ENCODE assay signal across 8 cellular contexts in the genomic region with DNA sequence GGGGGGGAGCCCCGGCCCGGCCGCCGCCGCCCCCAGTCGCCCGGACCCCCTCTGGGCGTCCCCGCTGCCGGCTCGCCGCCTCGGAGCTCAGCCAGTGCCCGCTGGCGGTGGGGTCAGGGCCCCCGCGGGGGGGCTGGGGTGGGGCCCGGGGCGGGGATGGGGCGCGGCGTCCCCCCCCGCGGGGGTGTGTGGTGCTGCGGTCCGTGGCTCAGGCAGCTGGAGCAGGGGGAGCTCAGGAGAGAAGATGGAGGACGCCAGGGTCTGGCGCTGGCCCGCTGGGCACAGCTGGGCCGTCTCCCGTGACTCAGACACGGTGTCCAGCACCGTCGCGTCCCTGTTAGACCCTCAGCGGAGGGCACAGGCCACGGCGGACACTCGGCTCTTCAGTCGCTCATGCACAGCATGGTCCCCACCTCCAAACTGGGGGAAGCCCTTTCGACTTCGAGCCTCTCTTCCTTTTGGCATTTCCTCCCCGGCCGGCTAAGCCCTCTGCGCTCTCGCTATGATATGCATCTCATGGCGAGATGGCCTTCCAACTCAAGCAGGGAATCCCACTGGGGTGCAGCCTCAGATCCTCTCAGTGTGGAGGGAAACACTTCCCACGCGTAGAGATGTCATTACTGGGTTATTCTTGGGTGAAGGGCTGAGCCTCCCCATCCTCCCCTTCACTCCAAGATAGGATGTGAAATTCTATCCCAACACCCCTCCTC. TPM values are rescaled to one million over a fixed set of nuclear protein-coding genes. Genes with fewer than 3 reads are reported as not detected.
A peak's percentile ranks its signal among the peaks of the same experiment; 100 is the strongest.
DNase-seq lines count a peak whose midpoint lies in the region; ATAC-seq, FAIRE-seq and TF ChIP-seq lines count a peak whose summit lies in the region.

No MANE protein-coding gene starts in this region.

- no peak overlapping the region for H2BK20ac ChIP-seq in H1 (ENCODE audit: low read length)

- H3K27ac ChIP-seq in AG04450 (ENCODE audit: low read depth, low read length): peak overlapping the region; percentile 71
- H3K27ac ChIP-seq in H1 (ENCODE audit: low read depth, low read length): peak overlapping the region; percentile 89

- peak overlapping the region; percentile 67 to 89 (median 81) for H3K9ac ChIP-seq in H1 (replicated peaks in 1 of 4; ENCODE audit: extremely low read depth in 1 of 4, low read depth in 3 of 4, low read length in 3 of 4)

- peak overlapping the region; percentile 93 for H4K5ac ChIP-seq in H1 (ENCODE audit: insufficient read length, low read depth, low read length)

- peak; percentile 75 to 90 for TF ChIP-seq POLR2A in H1 (IDR thresholded peaks at IDR 0.05; ENCODE audit: control extremely low read depth in 1 of 2, low read depth in 2 of 2, low read length in 2 of 2)

- TF ChIP-seq EP300 in H1 (IDR thresholded peaks at IDR 0.05; ENCODE audit: borderline replicate concordance in 1 of 2, low read depth in 2 of 2, low read length in 2 of 2): 0 out of 3 replicates have a peak, but pooled peaks of 1 of the 2 experiments have one; percentile 22

- H3K4me2 ChIP-seq in H1 (ENCODE audit: insufficient read depth in 1 of 2, low read depth in 2 of 2, low read length in 2 of 2): peak overlapping the region; percentile 94 to 100

- ATAC-seq in GM18511 (IDR thresholded peaks at IDR 0.05; ENCODE audit: unreplicated experiment): peak; percentile 79
- ATAC-seq in HG02943 (IDR thresholded peaks at IDR 0.05; ENCODE audit: low read depth, unreplicated experiment): peak; percentile 53
- peak; percentile 77 to 82 for ATAC-seq in activated CD4-positive, CD25-positive, alpha-beta regulatory T cell treated with anti-CD3 and anti-CD28 coated beads, Interleukin-2, amount 50 U/mL, for 24 hours
- ATAC-seq in stimulated activated effector memory CD8-positive, alpha-beta T cell treated with anti-CD3 and anti-CD28 coated beads, Interleukin-12 subunit alpha, Interleukin-12 subunit beta, amount 100 ng/mL, for 72 hours: peak; percentile 83

- H2BK5ac ChIP-seq in H1 (ENCODE audit: low read depth, low read length): peak overlapping the region; percentile 73; the same call in 1 of the 2 replicates

- TF ChIP-seq CTCF in AG04450 (IDR thresholded peaks at IDR 0.05; ENCODE audit: low read depth, low read length) (no peak), H1 (IDR thresholded peaks at IDR 0.05; ENCODE audit: control extremely low read depth in 1 of 3, insufficient read depth in 1 of 3, low read depth in 1 of 3, low read length in 3 of 3) (no peak)

- H3K9me3 ChIP-seq in AG04450 (ENCODE audit: control insufficient read depth, insufficient read depth, low read length): no peaks in the 10 kb centered on the region; the same call in 1 of the 2 replicates
- no peaks in the 10 kb centered on the region for H3K9me3 ChIP-seq in H1 (ENCODE audit: insufficient read depth in 2 of 2, low read depth in 1 of 2, low read length in 1 of 2)

- H3K27me3 ChIP-seq in AG04450 (ENCODE audit: control insufficient read depth, insufficient read depth, low read length): no peaks in the 10 kb centered on the region
- H3K27me3 ChIP-seq in H1 (replicated peaks in 1 of 4; ENCODE audit: control insufficient read depth in 3 of 4, extremely low read depth in 1 of 4, insufficient read depth in 3 of 4, low read length in 3 of 4): no peaks in the 10 kb centered on the region

- H2AFZ ChIP-seq in H1 (ENCODE audit: low read length): peak overlapping the region; percentile 64; the same call in 1 of the 2 replicates

- CTCF ChIA-PET in AG04450 (lab: Charles Lee): interaction anchor here (3.7 to 4.1 kb wide), 2 partner anchors 11 to 132 kb away, joined by 36 to 70 read pairs; no protein-coding TSS in a partner anchor
- CTCF ChIA-PET in H1 (lab: Charles Lee; ENCODE audit: partially characterized antibody): interaction anchor here (1.0 to 4.1 kb wide), 2 partner anchors 11 to 129 kb away, joined by 6 to 43 read pairs; no protein-coding TSS in a partner anchor

- H3K23ac ChIP-seq in H1 (ENCODE audit: insufficient read length): no peak overlapping the region

- no peak overlapping the region for H2BK15ac ChIP-seq in H1 (ENCODE audit: low read length)

- H4K91ac ChIP-seq in H1 (replicated peaks; ENCODE audit: insufficient read length, low read length): peak overlapping the region; percentile 99

- peak overlapping the region; percentile 96 for H3K27ac Mint-ChIP-seq in stimulated activated effector memory CD8-positive, alpha-beta T cell treated with anti-CD3 and anti-CD28 coated beads, Interleukin-12 subunit alpha, Interleukin-12 subunit beta, amount 100 ng/mL, for 72 hours

- H3K23me2 ChIP-seq in H1 (ENCODE audit: low read depth, low read length): peaks cover 9% of the 10 kb centered on the region

- WGBS in H1 (ENCODE audit: extremely low coverage in 1 of 2, insufficient coverage in 1 of 2, insufficient read length in 1 of 2, insufficient replicate concordance in 2 of 2, low coverage in 1 of 2, low lambda C conversion rate in 2 of 2, missing lambda C conversion rate in 1 of 2), 2 experiments: 6% methylated on average over 20 of the region's 49 CpGs; no CpG with 5 or more reads in 1 of the 2 experiments

- peaks cover 0 to 8% of the 10 kb centered on the region in 2 experiments for H4K20me1 ChIP-seq in H1 (replicated peaks in 1 of 2; ENCODE audit: control insufficient read depth in 1 of 2, insufficient read depth in 2 of 2, low read length in 2 of 2)

- peak overlapping the region; percentile 79 for H3K4me3 ChIP-seq in AG04450 (ENCODE audit: low read depth, low read length)
- H3K4me3 ChIP-seq in H1 (ENCODE audit: extremely low read depth in 1 of 4, insufficient read depth in 2 of 4, low read depth in 3 of 4, low read length in 4 of 4): peak overlapping the region; percentile 70 to 95 (median 86)

- no peak overlapping the region for H2BK120ac ChIP-seq in H1 (replicated peaks; ENCODE audit: low read depth, low read length)

- peak overlapping the region; percentile 9 for H3K14ac ChIP-seq in H1 (ENCODE audit: insufficient read length)

- H3K79me1 ChIP-seq in H1 (ENCODE audit: low read depth, low read length): peaks cover 3% of the 10 kb centered on the region; the same call in 1 of the 2 replicates

- H3K36me3 Mint-ChIP-seq in stimulated activated effector memory CD8-positive, alpha-beta T cell treated with anti-CD3 and anti-CD28 coated beads, Interleukin-12 subunit alpha, Interleukin-12 subunit beta, amount 100 ng/mL, for 72 hours: peaks cover 38% of the 10 kb centered on the region

- peaks cover 0 to 2% (median 1%) of the 10 kb centered on the region in 4 experiments; a peak in 4 of 7 replicates for H3K4me1 ChIP-seq in H1 (replicated peaks in 1 of 4; ENCODE audit: control insufficient read depth in 3 of 4, insufficient read depth in 4 of 4, low read length in 3 of 4)

- peak overlapping the region; percentile 91 for H3K4me3 Mint-ChIP-seq in stimulated activated effector memory CD8-positive, alpha-beta T cell treated with anti-CD3 and anti-CD28 coated beads, Interleukin-12 subunit alpha, Interleukin-12 subunit beta, amount 100 ng/mL, for 72 hours

- H3K18ac ChIP-seq in H1 (ENCODE audit: extremely low read depth, low read length): peak overlapping the region; percentile 93; the same call in 1 of the 2 replicates

- DNase-seq in AG04450 (ENCODE audit: low read depth, low spot score) (no peak), NCI-H2171 treated with DMSO at 0.1 percent for 48 hours (lab: John Stamatoyannopoulos, UW) (peak; percentile 76), H1 (ENCODE audit: low read depth in 1 of 2, low spot score in 2 of 2) (peak in 1 of 2 experiments; percentile 83), medulla oblongata (ENCODE audit: extremely low spot score) (peak; percentile 62)
- DNase-seq in stimulated activated effector memory CD8-positive, alpha-beta T cell treated with anti-CD3 and anti-CD28 coated beads, Interleukin-12 subunit alpha, Interleukin-12 subunit beta, amount 100 ng/mL, for 72 hours (ENCODE audit: low spot score in 2 of 2): peak; percentile 73 to 87

- TF ChIP-seq RAD21 in H1 (IDR thresholded peaks at IDR 0.05 in 1 of 2, conservative IDR thresholded peaks at IDR 0.05 in 1 of 2; ENCODE audit: low read depth in 2 of 2, low read length in 2 of 2): no peak

- peaks cover 0 to 36% of the 10 kb centered on the region in 2 experiments; a peak in 3 of 4 replicates for H3K79me2 ChIP-seq in H1 (ENCODE audit: control insufficient read depth in 1 of 2, insufficient read depth in 2 of 2, low read length in 2 of 2)

- H3K36me3 ChIP-seq in H1 (ENCODE audit: control insufficient read depth in 2 of 4, insufficient read depth in 4 of 4, low read length in 3 of 4): no peaks in the 10 kb centered on the region; a peak in 2 of 8 replicates

- no peak for FAIRE-seq in H1 (lab: Jason Lieb, UNC)

- H3K4ac ChIP-seq in H1 (replicated peaks; ENCODE audit: insufficient read length, low read depth, low read length): peak overlapping the region; percentile 82

- POLR2A ChIA-PET in AG04450 (lab: Yijun Ruan, JAX) (interaction anchor here (0.6 to 2.1 kb wide), 12 partner anchors 10 to 138 kb away, joined by 3 to 11 read pairs (median 5); a partner anchor contains a TSS), H1 (lab: Charles Lee; ENCODE audit: partially characterized antibody) (interaction anchor here (0.7 to 28.0 kb wide), 13 partner anchors 8 to 192 kb away, joined by 3 to 672 read pairs (median 4); a partner anchor contains a TSS)

- no peaks in the 10 kb centered on the region for H3K9me3 Mint-ChIP-seq in stimulated activated effector memory CD8-positive, alpha-beta T cell treated with anti-CD3 and anti-CD28 coated beads, Interleukin-12 subunit alpha, Interleukin-12 subunit beta, amount 100 ng/mL, for 72 hours

- no peak overlapping the region for H2BK12ac ChIP-seq in H1 (ENCODE audit: low read depth, low read length)

- peak overlapping the region; percentile 45; the same call in 1 of the 2 replicates for H2AK5ac ChIP-seq in H1 (ENCODE audit: low read depth, low read length)

- peak overlapping the region; percentile 79 for H3K56ac ChIP-seq in H1 (replicated peaks; ENCODE audit: insufficient read length, low read depth, low read length)

- H3K4me1 Mint-ChIP-seq in stimulated activated effector memory CD8-positive, alpha-beta T cell treated with anti-CD3 and anti-CD28 coated beads, Interleukin-12 subunit alpha, Interleukin-12 subunit beta, amount 100 ng/mL, for 72 hours: peaks cover 43% of the 10 kb centered on the region

- H4K8ac ChIP-seq in H1 (ENCODE audit: extremely low read depth, insufficient read depth, low read length): peak overlapping the region; percentile 94

RNA-seq across cellular contexts. Expression of a gene that starts 0.4 kb away (rescaled TPM):
- polyA plus RNA-seq in AG04450 (2011; rRNA removed) (34.2 and 38.9 TPM in 2 replicates), H1 (2011; rRNA removed) (21.5 and 28.9 TPM in 2 replicates)
- 65.1 and 68.2 TPM in 2 replicates for polyA minus RNA-seq in AG04450 (2011; rRNA and poly(A)+ RNA removed)
- 56.7 and 61.9 TPM in 2 replicates for total RNA-seq in H1 (2021; fragmentation: NEBNext Ultra II Directional; extraction: Animal tissue kit (Norgen Biotek cat#: 25700))
- polyA plus RNA-seq in H1 (2011; cell fraction: cytosol; rRNA removed): 25.3 TPM
- 29.8 TPM for polyA plus RNA-seq in H1 (2011; cell fraction: nucleus; rRNA removed)
- 33.3 to 43.5 TPM (median 39.8 TPM) in 4 replicates for polyA plus RNA-seq in H1 (2012, experiment 1 of 2)
- 5.7 TPM for polyA plus RNA-seq in H1 (2012, experiment 2 of 2)
- polyA plus RNA-seq in H1 (2013, experiment 1 of 2): 39.2 TPM
- polyA plus RNA-seq in H1 (2013, experiment 2 of 2): 38.4 TPM
- polyA minus RNA-seq in H1 (2011; rRNA and poly(A)+ RNA removed): 81.4 and 108 TPM in 2 replicates
- polyA minus RNA-seq in H1 (2011; cell fraction: cytosol; rRNA and poly(A)+ RNA removed): 35.6 TPM
- polyA minus RNA-seq in H1 (2011; cell fraction: nucleus; rRNA and poly(A)+ RNA removed): 51.1 TPM

RNA-seq across cellular contexts. Expression of a gene that starts 18.6 kb away (rescaled TPM):
- polyA plus RNA-seq in AG04450 (2011; rRNA removed): 215 and 249 TPM in 2 replicates
- polyA minus RNA-seq in AG04450 (2011; rRNA and poly(A)+ RNA removed): 278 and 309 TPM in 2 replicates
- 429 and 433 TPM in 2 replicates for total RNA-seq in H1 (2021; fragmentation: NEBNext Ultra II Directional; extraction: Animal tissue kit (Norgen Biotek cat#: 25700))
- polyA plus RNA-seq in H1 (2011; rRNA removed): 149 and 300 TPM in 2 replicates
- 280 TPM for polyA plus RNA-seq in H1 (2011; cell fraction: cytosol; rRNA removed)
- polyA plus RNA-seq in H1 (2011; cell fraction: nucleus; rRNA removed): 773 TPM
- polyA plus RNA-seq in H1 (2012, experiment 1 of 2): 330 to 434 TPM (median 366 TPM) in 4 replicates
- 60.0 TPM for polyA plus RNA-seq in H1 (2012, experiment 2 of 2)
- polyA plus RNA-seq in H1 (2013, experiment 1 of 2): 237 TPM
- 241 TPM for polyA plus RNA-seq in H1 (2013, experiment 2 of 2)
- polyA minus RNA-seq in H1 (2011; rRNA and poly(A)+ RNA removed): 349 and 397 TPM in 2 replicates
- polyA minus RNA-seq in H1 (2011; cell fraction: cytosol; rRNA and poly(A)+ RNA removed): 389 TPM
- 594 TPM for polyA minus RNA-seq in H1 (2011; cell fraction: nucleus; rRNA and poly(A)+ RNA removed)

RNA-seq across cellular contexts. Expression of a gene that starts 33.2 kb away (rescaled TPM):
- 21.6 and 27.6 TPM in 2 replicates for polyA plus RNA-seq in AG04450 (2011; rRNA removed)
- polyA minus RNA-seq in AG04450 (2011; rRNA and poly(A)+ RNA removed): 20.9 and 22.6 TPM in 2 replicates
- 7.8 and 10.7 TPM in 2 replicates for total RNA-seq in H1 (2021; fragmentation: NEBNext Ultra II Directional; extraction: Animal tissue kit (Norgen Biotek cat#: 25700))
- 4.0 and 6.7 TPM in 2 replicates for polyA plus RNA-seq in H1 (2011; rRNA removed)
- polyA plus RNA-seq in H1 (2011; cell fraction: cytosol; rRNA removed): 5.2 TPM
- 12.0 TPM for polyA plus RNA-seq in H1 (2011; cell fraction: nucleus; rRNA removed)
- 3.4 to 9.6 TPM (median 7.3 TPM) in 4 replicates for polyA plus RNA-seq in H1 (2012, experiment 1 of 2)
- polyA plus RNA-seq in H1 (2012, experiment 2 of 2): 4.9 TPM
- 5.8 TPM for polyA plus RNA-seq in H1 (2013, experiment 1 of 2)
- polyA plus RNA-seq in H1 (2013, experiment 2 of 2): 5.8 TPM
- polyA minus RNA-seq in H1 (2011; rRNA and poly(A)+ RNA removed): 4.1 and 5.1 TPM in 2 replicates
- 2.2 TPM for polyA minus RNA-seq in H1 (2011; cell fraction: cytosol; rRNA and poly(A)+ RNA removed)
- polyA minus RNA-seq in H1 (2011; cell fraction: nucleus; rRNA and poly(A)+ RNA removed): 4.1 TPM
